Comparison of ENCODE assay signal across 14 cellular contexts in genomic region chr15:25848325-25848724, GRCh38. TPM values are rescaled to one million over a fixed set of nuclear protein-coding genes. Genes with fewer than 3 reads are reported as not detected.
DNase-seq lines count a peak whose midpoint lies in the region; ATAC-seq and TF ChIP-seq lines count a peak whose summit lies in the region.
"Had no signal": no experiment of that assay in that cellular context is flagged by ENCODE, and none has a peak within 500 bp of the region (broad histone marks: within the 10 kb centered on the region; RNA-seq: fewer than 3 reads in every experiment).

No MANE protein-coding gene starts in this region.

- no peak for DNase-seq in activated naive CD4-positive, alpha-beta T cell treated with anti-CD3 and anti-CD28 coated beads, Interleukin-2, amount 10 ng/mL, durations not matched to agents 7 days and 5 days
- DNase-seq in activated naive CD4-positive, alpha-beta T cell (lab: John Stamatoyannopoulos, UW), result no peak
- DNase-seq in activated CD8-positive, alpha-beta T cell treated with anti-CD3 and anti-CD28 coated beads for 36 hours, result no peak
- no peak for DNase-seq in thoracic aorta (ENCODE audit: low spot score)
- no peak for DNase-seq in islet precursor cell
- no peak for DNase-seq in left ventricle myocardium superior
- DNase-seq: NCI-H2227 treated with DMSO at 0.1 percent for 48 hours; SHP77 treated with DMSO at 0.1 percent for 48 hours; stimulated activated CD4-positive, alpha-beta T cell treated with anti-CD3 and anti-CD28 coated beads, Interleukin-2, amount 100 ng/mL, for 48 hours had no signal

- no peaks in the 10 kb centered on the region for H3K36me3 ChIP-seq in gastroesophageal sphincter
- no peaks in the 10 kb centered on the region for H3K36me3 ChIP-seq in thoracic aorta
- H3K36me3 ChIP-seq: suprapubic skin had no signal

- intact Hi-C loops in activated CD8-positive, alpha-beta T cell treated with anti-CD3 and anti-CD28 coated beads for 36 hours (cut with micrococcal nuclease), result no loop called here
- intact Hi-C loops in left ventricle myocardium superior (cut with micrococcal nuclease), result no loop called here

- H3K9me3 Mint-ChIP-seq in activated naive CD4-positive, alpha-beta T cell treated with anti-CD3 and anti-CD28 coated beads, Interleukin-2, amount 10 ng/mL, durations not matched to agents 7 days and 5 days, result peaks cover 2% of the 10 kb centered on the region
- peaks cover 2% of the 10 kb centered on the region for H3K9me3 Mint-ChIP-seq in activated CD8-positive, alpha-beta T cell treated with anti-CD3 and anti-CD28 coated beads for 36 hours

- H3K4me3 Mint-ChIP-seq in activated naive CD4-positive, alpha-beta T cell treated with anti-CD3 and anti-CD28 coated beads, Interleukin-2, amount 10 ng/mL, durations not matched to agents 7 days and 5 days, result no peak overlapping the region
- H3K4me3 Mint-ChIP-seq in activated CD8-positive, alpha-beta T cell treated with anti-CD3 and anti-CD28 coated beads for 36 hours, result no peak overlapping the region

- H3K27ac Mint-ChIP-seq in activated naive CD4-positive, alpha-beta T cell treated with anti-CD3 and anti-CD28 coated beads, Interleukin-2, amount 10 ng/mL, durations not matched to agents 7 days and 5 days, result peak overlapping the region; percentile 55
- H3K27ac Mint-ChIP-seq in activated CD8-positive, alpha-beta T cell treated with anti-CD3 and anti-CD28 coated beads for 36 hours, result peak overlapping the region; percentile 100

- 93 to 100% methylated on average over 1 to 8 of the region's 8 CpGs for WGBS in gastroesophageal sphincter (ENCODE audit: low coverage in 1 of 2), 2 donors

- POLR2A ChIA-PET in activated CD8-positive, alpha-beta T cell treated with anti-CD3 and anti-CD28 coated beads for 36 hours (lab: Charles Lee), result interaction anchor here (0.8 to 2.8 kb wide), 4 partner anchors 9 to 13 kb away, joined by 3 to 26 read pairs (median 4); partner anchors contain the start of gene ATP10A

- H3K36me3 Mint-ChIP-seq in activated naive CD4-positive, alpha-beta T cell treated with anti-CD3 and anti-CD28 coated beads, Interleukin-2, amount 10 ng/mL, durations not matched to agents 7 days and 5 days, result peaks cover 56% of the 10 kb centered on the region
- H3K36me3 Mint-ChIP-seq in activated CD8-positive, alpha-beta T cell treated with anti-CD3 and anti-CD28 coated beads for 36 hours (ENCODE audit: low read depth), result peaks cover 21% of the 10 kb centered on the region

- no peak for TF ChIP-seq POLR2A in gastroesophageal sphincter (IDR thresholded peaks at IDR 0.05)

- no peaks in the 10 kb centered on the region for H3K27me3 Mint-ChIP-seq in activated naive CD4-positive, alpha-beta T cell treated with anti-CD3 and anti-CD28 coated beads, Interleukin-2, amount 10 ng/mL, durations not matched to agents 7 days and 5 days
- H3K27me3 Mint-ChIP-seq in activated CD8-positive, alpha-beta T cell treated with anti-CD3 and anti-CD28 coated beads for 36 hours, result no peaks in the 10 kb centered on the region

- CTCF ChIA-PET in activated naive CD4-positive, alpha-beta T cell treated with anti-CD3 and anti-CD28 coated beads, Interleukin-2, amount 10 ng/mL, durations not matched to agents 7 days and 5 days (lab: Charles Lee), result interaction anchor here (1.2 to 2.1 kb wide), 2 partner anchors 14 to 86 kb away, joined by 3 to 10 read pairs; no protein-coding TSS in a partner anchor
- CTCF ChIA-PET in activated CD8-positive, alpha-beta T cell treated with anti-CD3 and anti-CD28 coated beads for 36 hours (lab: Charles Lee), result interaction anchor here (1.5 kb wide), 1 partner anchor 65 kb away, joined by 4 read pairs; no protein-coding TSS in a partner anchor

- TF ChIP-seq EP300 in gastroesophageal sphincter (IDR thresholded peaks at IDR 0.05), result no peak

- no peaks in the 10 kb centered on the region for H3K27me3 ChIP-seq in gastroesophageal sphincter
- H3K27me3 ChIP-seq in thoracic aorta (replicated peaks; ENCODE audit: insufficient read depth), result no peaks in the 10 kb centered on the region
- H3K27me3 ChIP-seq: suprapubic skin had no signal

- H3K27ac ChIP-seq in gastroesophageal sphincter, result peak overlapping the region; percentile 86 to 98 (median 91)
- H3K27ac ChIP-seq in thoracic aorta, result peak overlapping the region; percentile 95 to 99
- H3K27ac ChIP-seq: suprapubic skin had no signal

- no peak for ATAC-seq in activated CD8-positive, alpha-beta T cell treated with anti-CD3 and anti-CD28 coated beads for 36 hours
- no peak for ATAC-seq in gastroesophageal sphincter
- no peak for ATAC-seq in thoracic aorta (ENCODE audit: insufficient number of reproducible peaks, low FRiP score, low read depth)
- no peak for ATAC-seq in GM19463 (IDR thresholded peaks at IDR 0.05; ENCODE audit: unreplicated experiment)
- no peak for ATAC-seq in left ventricle myocardium superior
- ATAC-seq: activated CD4-positive, CD25-positive, alpha-beta regulatory T cell treated with anti-CD3 and anti-CD28 coated beads, Interleukin-2, amount 50 U/mL, for 24 hours; GM12878 had no signal

- H3K4me1 Mint-ChIP-seq in activated naive CD4-positive, alpha-beta T cell treated with anti-CD3 and anti-CD28 coated beads, Interleukin-2, amount 10 ng/mL, durations not matched to agents 7 days and 5 days, result peaks cover 88% of the 10 kb centered on the region
- peaks cover 73% of the 10 kb centered on the region for H3K4me1 Mint-ChIP-seq in activated CD8-positive, alpha-beta T cell treated with anti-CD3 and anti-CD28 coated beads for 36 hours (ENCODE audit: low read depth)

- no peak for TF ChIP-seq CTCF in activated CD8-positive, alpha-beta T cell treated with anti-CD3 and anti-CD28 coated beads for 36 hours (IDR thresholded peaks at IDR 0.05)
- no peak for TF ChIP-seq CTCF in gastroesophageal sphincter (IDR thresholded peaks at IDR 0.05)
- TF ChIP-seq CTCF in thoracic aorta (IDR thresholded peaks at IDR 0.05), result no peak

- no peaks in the 10 kb centered on the region for H3K9me3 ChIP-seq in gastroesophageal sphincter
- H3K9me3 ChIP-seq in thoracic aorta, result no peaks in the 10 kb centered on the region
- H3K9me3 ChIP-seq: suprapubic skin had no signal

- peaks cover 15 to 100% (median 36%) of the 10 kb centered on the region in 3 donors for H3K4me1 ChIP-seq in gastroesophageal sphincter
- H3K4me1 ChIP-seq in thoracic aorta (ENCODE audit: control insufficient read depth in 1 of 2, low read depth in 2 of 2), result peaks cover 50 to 95% of the 10 kb centered on the region in 2 donors

- no peak overlapping the region for H3K4me3 ChIP-seq in gastroesophageal sphincter
- H3K4me3 ChIP-seq in thoracic aorta, result no peak overlapping the region
- H3K4me3 ChIP-seq: GM12878 had no signal

RNA-seq across cellular contexts. Expression of gene ATP10A, which starts 14.8 kb away (rescaled TPM):
- 10 to 100 TPM; 17.8 to 21.0 TPM for total RNA-seq in activated CD8-positive, alpha-beta T cell treated with anti-CD3 and anti-CD28 coated beads for 36 hours
- total RNA-seq in gastroesophageal sphincter (10 to 100 TPM; 22.9 to 41.8 (median 24.6) TPM), thoracic aorta (10 to 100 TPM; 59.4 to 89.8 TPM), left ventricle myocardium superior (1.2 TPM)
